ENCODE assay signal across 28 cellular contexts in genomic region chr5:16528382-16528849, GRCh38.
DNase-seq lines count a peak whose midpoint lies in the region; ATAC-seq and TF ChIP-seq lines count a peak whose summit lies in the region.
"Had no signal": no experiment of that assay in that cellular context is flagged by ENCODE, and none has a peak within 500 bp of the region (broad histone marks: within the 10 kb centered on the region; RNA-seq: fewer than 3 reads in every experiment).

No MANE protein-coding gene starts in this region.

- TF ChIP-seq CTCF in left ventricle myocardium inferior (IDR thresholded peaks at IDR 0.05; ENCODE audit: borderline replicate concordance) (no peak), foreskin keratinocyte (conservative IDR thresholded peaks at IDR 0.05) (no peak), transverse colon (IDR thresholded peaks at IDR 0.05) (no peak)

- DNase-seq in left ventricle myocardium inferior: no peak
- no peak for DNase-seq in cardiac septum (ENCODE audit: low spot score)
- DNase-seq in NAMALWA (ENCODE audit: low spot score): peak; percentile 51
- DNase-seq in foreskin keratinocyte: peak in 1 of 2 donors; percentile 22
- DNase-seq in transverse colon: no peak
- DNase-seq: activated CD4-positive, alpha-beta memory T cell treated with anti-CD3 and anti-CD28 coated beads for 36 hours; activated CD4-positive, alpha-beta T cell treated with anti-CD3 and anti-CD28 coated beads for 1 hour; activated naive CD4-positive, alpha-beta T cell; activated T-cell treated with anti-CD3 and anti-CD28 coated beads, Interleukin-2, amount 50 U/mL, for 72 hours; BE2C; DMS153; dorsolateral prefrontal cortex; foreskin fibroblast; GM23248; NCI-H1105; NCI-H2029 treated with DMSO at 0.1 percent for 48 hours; NCI-H524; pancreas; retina; SIG-M5; stimulated activated naive CD4-positive, alpha-beta T cell treated with Interleukin-2 at 50 U/mL for 16 hours had no signal

- no peak for TF ChIP-seq EP300 in transverse colon (IDR thresholded peaks at IDR 0.05; ENCODE audit: low read depth)

- H3K27me3 ChIP-seq in left ventricle myocardium inferior (ENCODE audit: low read depth): no peaks in the 10 kb centered on the region
- no peaks in the 10 kb centered on the region for H3K27me3 ChIP-seq in foreskin keratinocyte
- no peaks in the 10 kb centered on the region for H3K27me3 ChIP-seq in transverse colon
- H3K27me3 ChIP-seq: BE2C, dorsolateral prefrontal cortex, esophagus muscularis mucosa, neural progenitor cell, pancreas, vagina had no signal

- intact Hi-C loops in left ventricle myocardium inferior (cut with micrococcal nuclease) (no loop called here), cardiac septum (cut with DNase I) (no loop called here), transverse colon (cut with DNase I; ENCODE audit: low total_unique reads) (no loop called here)

- H3K36me3 ChIP-seq in left ventricle myocardium inferior: no peaks in the 10 kb centered on the region
- H3K36me3 ChIP-seq in transverse colon: no peaks in the 10 kb centered on the region
- H3K36me3 ChIP-seq: BE2C, esophagus muscularis mucosa, neural progenitor cell, pancreas, thoracic aorta, vagina had no signal

- ATAC-seq in foreskin keratinocyte: peak; percentile 63
- ATAC-seq in GM21723 (IDR thresholded peaks at IDR 0.05; ENCODE audit: unreplicated experiment): no peak
- no peak for ATAC-seq in GM21447 (IDR thresholded peaks at IDR 0.05; ENCODE audit: unreplicated experiment)
- ATAC-seq: activated T-cell treated with anti-CD3 and anti-CD28 coated beads, Interleukin-2, amount 50 U/mL, for 72 hours had no signal

- no peaks in the 10 kb centered on the region for H3K9me3 ChIP-seq in left ventricle myocardium inferior (replicated peaks)
- no peaks in the 10 kb centered on the region for H3K9me3 ChIP-seq in transverse colon
- H3K9me3 ChIP-seq: BE2C, esophagus muscularis mucosa, pancreas, thoracic aorta, vagina had no signal

- WGBS in transverse colon (ENCODE audit: low coverage in 1 of 2), 2 donors: 71 to 74% methylated on average over 4 of the region's 4 CpGs

- H3K4me3 ChIP-seq in left ventricle myocardium inferior (no peak overlapping the region), transverse colon (no peak overlapping the region)
- H3K4me3 ChIP-seq: dorsolateral prefrontal cortex, esophagus muscularis mucosa, GM23248, neural progenitor cell, pancreas, smooth muscle cell, thoracic aorta, vagina had no signal

- H3K27ac ChIP-seq in left ventricle myocardium inferior (replicated peaks) (peak overlapping the region; percentile 85), foreskin keratinocyte (no peak overlapping the region), transverse colon (peak overlapping the region in 2 of 4 donors; percentile 4 to 68)
- H3K27ac ChIP-seq: esophagus muscularis mucosa, GM23248, neural progenitor cell, pancreas, thoracic aorta, vagina had no signal

- peak; percentile 17 for TF ChIP-seq POLR2A in transverse colon (IDR thresholded peaks at IDR 0.05)

- H3K4me1 ChIP-seq in left ventricle myocardium inferior (peaks cover 55% of the 10 kb centered on the region), foreskin keratinocyte (no peaks in the 10 kb centered on the region), transverse colon (peaks cover 6 to 35% (median 21%) of the 10 kb centered on the region in 4 donors)
- H3K4me1 ChIP-seq: BE2C, neural progenitor cell, pancreas, vagina had no signal

- in situ Hi-C loops in transverse colon (cut with MboI; ENCODE audit: low pct_ligation_motif_present in 1 of 4, low pct_unique_long_range_greater_than_20kb in 1 of 4, low sequenced_read_pairs in 3 of 4): no loop called here
